Comparison of ENCODE assay signal across 3 cellular contexts in the genomic region with DNA sequence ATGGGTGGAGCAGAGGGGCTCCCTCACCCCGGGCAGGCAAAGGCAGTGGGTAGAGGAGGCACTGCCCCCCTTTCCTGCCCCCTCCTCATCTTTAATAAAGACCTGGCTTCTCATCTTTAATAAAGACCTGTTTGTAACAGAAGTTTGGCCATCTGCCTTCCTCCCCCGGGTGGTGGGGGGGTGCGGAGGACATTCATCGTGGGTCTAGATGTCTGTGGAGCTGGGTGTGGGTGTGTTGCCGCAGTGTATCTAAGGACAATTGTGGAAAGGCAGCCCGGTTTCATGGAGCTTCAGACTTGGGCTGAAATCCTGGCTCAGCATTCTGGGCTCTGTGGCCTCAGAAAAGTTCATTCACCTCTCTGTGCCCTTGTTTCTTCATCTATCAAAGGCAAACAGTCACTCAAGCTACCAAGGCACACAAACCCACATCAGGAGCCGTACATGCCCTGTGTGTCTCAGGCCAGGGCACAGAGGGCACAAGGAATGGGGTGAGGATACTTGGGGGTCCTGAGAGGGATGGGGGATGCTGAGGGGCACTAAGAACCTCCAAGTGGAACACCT.
A peak's percentile ranks its signal among the peaks of the same experiment; 100 is the strongest.
TF ChIP-seq lines count a peak whose summit lies in the region.

No MANE protein-coding gene starts in this region.

TF ChIP-seq in HEK293, 187 proteins besides CTCF, POLR2A, EP300 and RAD21:
- TF ChIP-seq ZFHX2 (tag by site-specific recombination; conservative IDR thresholded peaks at IDR 0.05) (peak; percentile 40; the same call in 1 of the 2 replicates), EGR2 (tag by site-specific recombination; IDR thresholded peaks at IDR 0.05; ENCODE audit: low read depth) (peak; percentile 44)
- TF ChIP-seq, protein P1, sequence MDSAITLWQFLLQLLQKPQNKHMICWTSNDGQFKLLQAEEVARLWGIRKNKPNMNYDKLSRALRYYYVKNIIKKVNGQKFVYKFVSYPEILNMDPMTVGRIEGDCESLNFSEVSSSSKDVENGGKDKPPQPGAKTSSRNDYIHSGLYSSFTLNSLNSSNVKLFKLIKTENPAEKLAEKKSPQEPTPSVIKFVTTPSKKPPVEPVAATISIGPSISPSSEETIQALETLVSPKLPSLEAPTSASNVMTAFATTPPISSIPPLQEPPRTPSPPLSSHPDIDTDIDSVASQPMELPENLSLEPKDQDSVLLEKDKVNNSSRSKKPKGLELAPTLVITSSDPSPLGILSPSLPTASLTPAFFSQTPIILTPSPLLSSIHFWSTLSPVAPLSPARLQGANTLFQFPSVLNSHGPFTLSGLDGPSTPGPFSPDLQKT (IDR thresholded peaks at IDR 0.05; ENCODE audit: borderline replicate concordance, low read depth, low read length), result no peak

TF ChIP-seq in WTC11, 78 proteins besides CTCF, POLR2A, EP300 and RAD21 (continues in another document):
- TF ChIP-seq TP53 (CRISPR knock-in tag; IDR thresholded peaks at IDR 0.05) (no peak), JAZF1 (CRISPR knock-in tag; IDR thresholded peaks at IDR 0.05) (no peak), NR3C1 (CRISPR knock-in tag; conservative IDR thresholded peaks at IDR 0.05; ENCODE audit: low read depth) (no peak), FOXK1 (CRISPR knock-in tag; IDR thresholded peaks at IDR 0.05) (no peak), MXD4 (CRISPR knock-in tag; IDR thresholded peaks at IDR 0.05; ENCODE audit: borderline replicate concordance) (no peak), ESRRA (CRISPR knock-in tag; IDR thresholded peaks at IDR 0.05; ENCODE audit: borderline replicate concordance) (no peak), ZNF317 (CRISPR knock-in tag; IDR thresholded peaks at IDR 0.05; ENCODE audit: borderline replicate concordance, low read depth) (no peak), ZNF219 (CRISPR knock-in tag; IDR thresholded peaks at IDR 0.05; ENCODE audit: borderline replicate concordance) (no peak), MYBL2 (CRISPR knock-in tag; IDR thresholded peaks at IDR 0.05) (no peak), RELA (CRISPR knock-in tag; IDR thresholded peaks at IDR 0.05; ENCODE audit: borderline replicate concordance) (no peak)
- TF ChIP-seq, protein P2, sequence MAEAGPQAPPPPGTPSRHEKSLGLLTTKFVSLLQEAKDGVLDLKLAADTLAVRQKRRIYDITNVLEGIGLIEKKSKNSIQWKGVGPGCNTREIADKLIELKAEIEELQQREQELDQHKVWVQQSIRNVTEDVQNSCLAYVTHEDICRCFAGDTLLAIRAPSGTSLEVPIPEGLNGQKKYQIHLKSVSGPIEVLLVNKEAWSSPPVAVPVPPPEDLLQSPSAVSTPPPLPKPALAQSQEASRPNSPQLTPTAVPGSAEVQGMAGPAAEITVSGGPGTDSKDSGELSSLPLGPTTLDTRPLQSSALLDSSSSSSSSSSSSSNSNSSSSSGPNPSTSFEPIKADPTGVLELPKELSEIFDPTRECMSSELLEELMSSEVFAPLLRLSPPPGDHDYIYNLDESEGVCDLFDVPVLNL (CRISPR knock-in tag; IDR thresholded peaks at IDR 0.05; ENCODE audit: borderline replicate concordance, low read depth), result no peak
- TF ChIP-seq, protein P3, sequence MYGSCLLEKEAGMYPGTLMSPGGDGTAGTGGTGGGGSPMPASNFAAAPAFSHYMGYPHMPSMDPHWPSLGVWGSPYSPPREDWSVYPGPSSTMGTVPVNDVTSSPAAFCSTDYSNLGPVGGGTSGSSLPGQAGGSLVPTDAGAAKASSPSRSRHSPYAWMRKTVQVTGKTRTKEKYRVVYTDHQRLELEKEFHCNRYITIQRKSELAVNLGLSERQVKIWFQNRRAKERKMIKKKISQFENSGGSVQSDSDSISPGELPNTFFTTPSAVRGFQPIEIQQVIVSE (CRISPR knock-in tag; IDR thresholded peaks at IDR 0.05; ENCODE audit: borderline replicate concordance), result no peak
- TF ChIP-seq, protein P4, sequence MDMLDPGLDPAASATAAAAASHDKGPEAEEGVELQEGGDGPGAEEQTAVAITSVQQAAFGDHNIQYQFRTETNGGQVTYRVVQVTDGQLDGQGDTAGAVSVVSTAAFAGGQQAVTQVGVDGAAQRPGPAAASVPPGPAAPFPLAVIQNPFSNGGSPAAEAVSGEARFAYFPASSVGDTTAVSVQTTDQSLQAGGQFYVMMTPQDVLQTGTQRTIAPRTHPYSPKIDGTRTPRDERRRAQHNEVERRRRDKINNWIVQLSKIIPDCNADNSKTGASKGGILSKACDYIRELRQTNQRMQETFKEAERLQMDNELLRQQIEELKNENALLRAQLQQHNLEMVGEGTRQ (CRISPR knock-in tag; IDR thresholded peaks at IDR 0.05), result no peak
- TF ChIP-seq, protein P5, sequence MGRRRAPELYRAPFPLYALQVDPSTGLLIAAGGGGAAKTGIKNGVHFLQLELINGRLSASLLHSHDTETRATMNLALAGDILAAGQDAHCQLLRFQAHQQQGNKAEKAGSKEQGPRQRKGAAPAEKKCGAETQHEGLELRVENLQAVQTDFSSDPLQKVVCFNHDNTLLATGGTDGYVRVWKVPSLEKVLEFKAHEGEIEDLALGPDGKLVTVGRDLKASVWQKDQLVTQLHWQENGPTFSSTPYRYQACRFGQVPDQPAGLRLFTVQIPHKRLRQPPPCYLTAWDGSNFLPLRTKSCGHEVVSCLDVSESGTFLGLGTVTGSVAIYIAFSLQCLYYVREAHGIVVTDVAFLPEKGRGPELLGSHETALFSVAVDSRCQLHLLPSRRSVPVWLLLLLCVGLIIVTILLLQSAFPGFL (CRISPR knock-in tag; IDR thresholded peaks at IDR 0.05; ENCODE audit: borderline replicate concordance), result no peak
- TF ChIP-seq, protein P6, sequence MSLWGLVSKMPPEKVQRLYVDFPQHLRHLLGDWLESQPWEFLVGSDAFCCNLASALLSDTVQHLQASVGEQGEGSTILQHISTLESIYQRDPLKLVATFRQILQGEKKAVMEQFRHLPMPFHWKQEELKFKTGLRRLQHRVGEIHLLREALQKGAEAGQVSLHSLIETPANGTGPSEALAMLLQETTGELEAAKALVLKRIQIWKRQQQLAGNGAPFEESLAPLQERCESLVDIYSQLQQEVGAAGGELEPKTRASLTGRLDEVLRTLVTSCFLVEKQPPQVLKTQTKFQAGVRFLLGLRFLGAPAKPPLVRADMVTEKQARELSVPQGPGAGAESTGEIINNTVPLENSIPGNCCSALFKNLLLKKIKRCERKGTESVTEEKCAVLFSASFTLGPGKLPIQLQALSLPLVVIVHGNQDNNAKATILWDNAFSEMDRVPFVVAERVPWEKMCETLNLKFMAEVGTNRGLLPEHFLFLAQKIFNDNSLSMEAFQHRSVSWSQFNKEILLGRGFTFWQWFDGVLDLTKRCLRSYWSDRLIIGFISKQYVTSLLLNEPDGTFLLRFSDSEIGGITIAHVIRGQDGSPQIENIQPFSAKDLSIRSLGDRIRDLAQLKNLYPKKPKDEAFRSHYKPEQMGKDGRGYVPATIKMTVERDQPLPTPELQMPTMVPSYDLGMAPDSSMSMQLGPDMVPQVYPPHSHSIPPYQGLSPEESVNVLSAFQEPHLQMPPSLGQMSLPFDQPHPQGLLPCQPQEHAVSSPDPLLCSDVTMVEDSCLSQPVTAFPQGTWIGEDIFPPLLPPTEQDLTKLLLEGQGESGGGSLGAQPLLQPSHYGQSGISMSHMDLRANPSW (CRISPR knock-in tag; conservative IDR thresholded peaks at IDR 0.05; ENCODE audit: low read depth), result no peak
- TF ChIP-seq, protein P7, sequence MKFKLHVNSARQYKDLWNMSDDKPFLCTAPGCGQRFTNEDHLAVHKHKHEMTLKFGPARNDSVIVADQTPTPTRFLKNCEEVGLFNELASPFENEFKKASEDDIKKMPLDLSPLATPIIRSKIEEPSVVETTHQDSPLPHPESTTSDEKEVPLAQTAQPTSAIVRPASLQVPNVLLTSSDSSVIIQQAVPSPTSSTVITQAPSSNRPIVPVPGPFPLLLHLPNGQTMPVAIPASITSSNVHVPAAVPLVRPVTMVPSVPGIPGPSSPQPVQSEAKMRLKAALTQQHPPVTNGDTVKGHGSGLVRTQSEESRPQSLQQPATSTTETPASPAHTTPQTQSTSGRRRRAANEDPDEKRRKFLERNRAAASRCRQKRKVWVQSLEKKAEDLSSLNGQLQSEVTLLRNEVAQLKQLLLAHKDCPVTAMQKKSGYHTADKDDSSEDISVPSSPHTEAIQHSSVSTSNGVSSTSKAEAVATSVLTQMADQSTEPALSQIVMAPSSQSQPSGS (CRISPR knock-in tag; IDR thresholded peaks at IDR 0.05; ENCODE audit: borderline replicate concordance, low read depth), result no peak

TF ChIP-seq in HepG2, 621 proteins besides CTCF, POLR2A, EP300 and RAD21:
- TF ChIP-seq ZNF768 (CRISPR knock-in tag; IDR thresholded peaks at IDR 0.05) (peak; percentile 73), ZNF703 (CRISPR knock-in tag; IDR thresholded peaks at IDR 0.05; ENCODE audit: borderline replicate concordance) (no peak), FOXC1 (CRISPR knock-in tag; IDR thresholded peaks at IDR 0.05; ENCODE audit: borderline replicate concordance) (no peak), NFYB (CRISPR knock-in tag; IDR thresholded peaks at IDR 0.05) (no peak), SUZ12 (IDR thresholded peaks at IDR 0.05; ENCODE audit: low read depth, low read length) (no peak)
- TF ChIP-seq, protein P8, sequence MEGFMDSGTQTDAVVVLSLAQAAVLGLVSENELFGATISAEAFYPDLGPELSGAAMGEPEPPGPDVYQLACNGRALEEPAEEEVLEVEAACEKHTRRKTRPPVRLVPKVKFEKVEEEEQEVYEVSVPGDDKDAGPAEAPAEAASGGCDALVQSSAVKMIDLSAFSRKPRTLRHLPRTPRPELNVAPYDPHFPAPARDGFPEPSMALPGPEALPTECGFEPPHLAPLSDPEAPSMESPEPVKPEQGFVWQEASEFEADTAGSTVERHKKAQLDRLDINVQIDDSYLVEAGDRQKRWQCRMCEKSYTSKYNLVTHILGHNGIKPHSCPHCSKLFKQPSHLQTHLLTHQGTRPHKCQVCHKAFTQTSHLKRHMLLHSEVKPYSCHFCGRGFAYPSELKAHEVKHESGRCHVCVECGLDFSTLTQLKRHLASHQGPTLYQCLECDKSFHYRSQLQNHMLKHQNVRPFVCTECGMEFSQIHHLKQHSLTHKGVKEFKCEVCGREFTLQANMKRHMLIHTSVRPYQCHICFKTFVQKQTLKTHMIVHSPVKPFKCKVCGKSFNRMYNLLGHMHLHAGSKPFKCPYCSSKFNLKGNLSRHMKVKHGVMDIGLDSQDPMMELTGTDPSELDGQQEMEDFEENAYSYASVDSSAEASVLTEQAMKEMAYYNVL (CRISPR knock-in tag; IDR thresholded peaks at IDR 0.05; ENCODE audit: borderline replicate concordance), result no peak
TF ChIP-seq in HepG2: peak in this region for 1.
